In the genomic region with DNA sequence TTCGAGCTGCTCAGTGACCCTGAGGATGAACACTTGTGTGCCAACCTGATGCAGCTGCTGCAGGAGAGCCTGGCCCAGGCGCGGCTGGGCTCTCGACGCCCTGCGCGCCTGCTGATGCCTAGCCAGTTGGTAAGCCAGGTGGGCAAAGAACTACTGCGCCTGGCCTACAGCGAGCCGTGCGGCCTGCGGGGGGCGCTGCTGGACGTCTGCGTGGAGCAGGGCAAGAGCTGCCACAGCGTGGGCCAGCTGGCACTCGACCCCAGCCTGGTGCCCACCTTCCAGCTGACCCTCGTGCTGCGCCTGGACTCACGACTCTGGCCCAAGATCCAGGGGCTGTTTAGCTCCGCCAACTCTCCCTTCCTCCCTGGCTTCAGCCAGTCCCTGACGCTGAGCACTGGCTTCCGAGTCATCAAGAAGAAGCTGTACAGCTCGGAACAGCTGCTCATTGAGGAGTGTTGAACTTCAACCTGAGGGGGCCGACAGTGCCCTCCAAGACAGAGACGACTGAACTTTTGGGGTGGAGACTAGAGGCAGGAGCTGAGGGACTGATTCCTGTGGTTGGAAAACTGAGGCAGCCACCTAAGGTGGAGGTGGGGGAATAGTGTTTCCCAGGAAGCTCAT, we compare ENCODE assay signal across 1 cellular context.
TF ChIP-seq lines count a peak whose summit lies in the region.

No MANE protein-coding gene starts in this region.

TF ChIP-seq in HepG2, 621 proteins besides CTCF, POLR2A, EP300 and RAD21 (continued from another document and continues in another):
- TF ChIP-seq FOXP1 (IDR thresholded peaks at IDR 0.05) (no peak), FOXP1 (CRISPR knock-in tag; IDR thresholded peaks at IDR 0.05) (no peak), RAD51 (IDR thresholded peaks at IDR 0.05; ENCODE audit: borderline replicate concordance) (no peak), THYN1 (CRISPR knock-in tag; IDR thresholded peaks at IDR 0.05; ENCODE audit: borderline replicate concordance, low read depth) (no peak), MTA1 (CRISPR knock-in tag; IDR thresholded peaks at IDR 0.05; ENCODE audit: borderline replicate concordance) (no peak), SP1 (IDR thresholded peaks at IDR 0.05) (no peak), SP1 (CRISPR knock-in tag; IDR thresholded peaks at IDR 0.05) (peak; percentile 31; the same call in 1 of the 2 replicates), SPEN (CRISPR knock-in tag; IDR thresholded peaks at IDR 0.05; ENCODE audit: low read depth) (peak; percentile 67), SAFB2 (CRISPR knock-in tag; IDR thresholded peaks at IDR 0.05; ENCODE audit: borderline replicate concordance, low read depth) (no peak; the same call in 1 of the 2 replicates), ZNF572 (CRISPR knock-in tag; IDR thresholded peaks at IDR 0.05) (0 out of 2 replicates have a peak, but pooled peaks have one; percentile 43), ZNF30 (CRISPR knock-in tag; IDR thresholded peaks at IDR 0.05) (0 out of 2 replicates have a peak, but pooled peaks have one; percentile 37), ZNF24 (IDR thresholded peaks at IDR 0.05) (no peak), ATF5 (CRISPR knock-in tag; IDR thresholded peaks at IDR 0.05; ENCODE audit: low read depth) (no peak), GATA4 (IDR thresholded peaks at IDR 0.05; ENCODE audit: borderline replicate concordance, low read depth) (no peak), SETDB1 (CRISPR knock-in tag; IDR thresholded peaks at IDR 0.05; ENCODE audit: borderline replicate concordance) (no peak), SSRP1 (CRISPR knock-in tag; IDR thresholded peaks at IDR 0.05) (peak; percentile 30; the same call in 1 of the 2 replicates), ZNF558 (CRISPR knock-in tag; IDR thresholded peaks at IDR 0.05; ENCODE audit: borderline replicate concordance) (peak; percentile 76; the same call in 1 of the 2 replicates), FLYWCH1 (CRISPR knock-in tag; IDR thresholded peaks at IDR 0.05) (no peak), ZNF33B (CRISPR knock-in tag; IDR thresholded peaks at IDR 0.05) (peak; percentile 71; the same call in 1 of the 2 replicates), ZNF770 (CRISPR knock-in tag; IDR thresholded peaks at IDR 0.05) (0 out of 2 replicates have a peak, but pooled peaks have one; percentile 18), NFE2L2 (IDR thresholded peaks at IDR 0.05; ENCODE audit: low read length) (no peak), ZNF17 (CRISPR knock-in tag; IDR thresholded peaks at IDR 0.05) (no peak), ARNT (IDR thresholded peaks at IDR 0.05) (no peak), GABPB1 (CRISPR knock-in tag; IDR thresholded peaks at IDR 0.05) (peak; percentile 53), PHF5A (CRISPR knock-in tag; IDR thresholded peaks at IDR 0.05; ENCODE audit: low read depth, unreplicated experiment) (no peak), SNAPC2 (CRISPR knock-in tag; IDR thresholded peaks at IDR 0.05) (peak; percentile 14; the same call in 1 of the 2 replicates), HNF4A (CRISPR knock-in tag; IDR thresholded peaks at IDR 0.05) (no peak), JUND (CRISPR knock-in tag; IDR thresholded peaks at IDR 0.05) (0 out of 2 replicates have a peak, but pooled peaks have one; percentile 10), ZNF160 (CRISPR knock-in tag; IDR thresholded peaks at IDR 0.05) (peak; percentile 65; the same call in 1 of the 2 replicates), ZNF773 (CRISPR knock-in tag; IDR thresholded peaks at IDR 0.05; ENCODE audit: borderline replicate concordance) (no peak), ZNF740 (CRISPR knock-in tag; IDR thresholded peaks at IDR 0.05) (no peak), SOX13 (IDR thresholded peaks at IDR 0.05) (no peak), SOX13 (CRISPR knock-in tag; conservative IDR thresholded peaks at IDR 0.05 in 1 of 2, IDR thresholded peaks at IDR 0.05 in 1 of 2) (no peak), EZH2 (conservative IDR thresholded peaks at IDR 0.05; ENCODE audit: low read depth, low read length) (no peak), HBP1 (CRISPR knock-in tag; IDR thresholded peaks at IDR 0.05; ENCODE audit: low read depth) (0 out of 2 replicates have a peak, but pooled peaks have one; percentile 19), MED13 (CRISPR knock-in tag; IDR thresholded peaks at IDR 0.05) (0 out of 2 replicates have a peak, but pooled peaks have one; percentile 22), NKX3-1 (CRISPR knock-in tag; IDR thresholded peaks at IDR 0.05) (no peak), MIER2 (CRISPR knock-in tag; IDR thresholded peaks at IDR 0.05) (no peak), ZNF615 (CRISPR knock-in tag; IDR thresholded peaks at IDR 0.05; ENCODE audit: borderline replicate concordance) (no peak; the same call in 1 of the 2 replicates), ZNF746 (CRISPR knock-in tag; IDR thresholded peaks at IDR 0.05) (no peak; the same call in 1 of the 2 replicates), ZEB1 (IDR thresholded peaks at IDR 0.05; ENCODE audit: insufficient replicate concordance, low read depth) (no peak), NR3C1 (CRISPR knock-in tag; IDR thresholded peaks at IDR 0.05) (no peak), ZNF431 (CRISPR knock-in tag; IDR thresholded peaks at IDR 0.05; ENCODE audit: borderline replicate concordance, low read depth) (peak; percentile 63; the same call in 1 of the 2 replicates), SMAD9 (CRISPR knock-in tag; IDR thresholded peaks at IDR 0.05) (no peak)
- TF ChIP-seq, protein P1, sequence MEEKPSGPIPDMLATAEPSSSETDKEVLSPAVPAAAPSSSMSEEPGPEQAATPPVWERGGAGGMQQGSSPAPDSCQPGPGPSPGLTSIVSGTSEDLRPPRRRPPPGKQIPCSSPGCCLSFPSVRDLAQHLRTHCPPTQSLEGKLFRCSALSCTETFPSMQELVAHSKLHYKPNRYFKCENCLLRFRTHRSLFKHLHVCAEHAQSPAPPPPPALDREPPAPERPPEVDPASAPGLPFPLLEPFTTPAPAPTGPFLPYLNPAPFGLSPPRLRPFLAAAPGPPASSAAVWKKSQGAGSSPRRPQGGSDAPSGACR (CRISPR knock-in tag; IDR thresholded peaks at IDR 0.05) = no peak
- TF ChIP-seq, protein P2, sequence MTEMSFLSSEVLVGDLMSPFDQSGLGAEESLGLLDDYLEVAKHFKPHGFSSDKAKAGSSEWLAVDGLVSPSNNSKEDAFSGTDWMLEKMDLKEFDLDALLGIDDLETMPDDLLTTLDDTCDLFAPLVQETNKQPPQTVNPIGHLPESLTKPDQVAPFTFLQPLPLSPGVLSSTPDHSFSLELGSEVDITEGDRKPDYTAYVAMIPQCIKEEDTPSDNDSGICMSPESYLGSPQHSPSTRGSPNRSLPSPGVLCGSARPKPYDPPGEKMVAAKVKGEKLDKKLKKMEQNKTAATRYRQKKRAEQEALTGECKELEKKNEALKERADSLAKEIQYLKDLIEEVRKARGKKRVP (CRISPR knock-in tag; IDR thresholded peaks at IDR 0.05) = peak in 1 of 2 experiments; percentile 40; a peak in 1 of 4 replicates
- TF ChIP-seq, protein P3, sequence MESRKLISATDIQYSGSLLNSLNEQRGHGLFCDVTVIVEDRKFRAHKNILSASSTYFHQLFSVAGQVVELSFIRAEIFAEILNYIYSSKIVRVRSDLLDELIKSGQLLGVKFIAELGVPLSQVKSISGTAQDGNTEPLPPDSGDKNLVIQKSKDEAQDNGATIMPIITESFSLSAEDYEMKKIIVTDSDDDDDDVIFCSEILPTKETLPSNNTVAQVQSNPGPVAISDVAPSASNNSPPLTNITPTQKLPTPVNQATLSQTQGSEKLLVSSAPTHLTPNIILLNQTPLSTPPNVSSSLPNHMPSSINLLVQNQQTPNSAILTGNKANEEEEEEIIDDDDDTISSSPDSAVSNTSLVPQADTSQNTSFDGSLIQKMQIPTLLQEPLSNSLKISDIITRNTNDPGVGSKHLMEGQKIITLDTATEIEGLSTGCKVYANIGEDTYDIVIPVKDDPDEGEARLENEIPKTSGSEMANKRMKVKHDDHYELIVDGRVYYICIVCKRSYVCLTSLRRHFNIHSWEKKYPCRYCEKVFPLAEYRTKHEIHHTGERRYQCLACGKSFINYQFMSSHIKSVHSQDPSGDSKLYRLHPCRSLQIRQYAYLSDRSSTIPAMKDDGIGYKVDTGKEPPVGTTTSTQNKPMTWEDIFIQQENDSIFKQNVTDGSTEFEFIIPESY (CRISPR knock-in tag; IDR thresholded peaks at IDR 0.05) = 0 out of 2 replicates have a peak, but pooled peaks have one; percentile 32
- TF ChIP-seq, protein P4, sequence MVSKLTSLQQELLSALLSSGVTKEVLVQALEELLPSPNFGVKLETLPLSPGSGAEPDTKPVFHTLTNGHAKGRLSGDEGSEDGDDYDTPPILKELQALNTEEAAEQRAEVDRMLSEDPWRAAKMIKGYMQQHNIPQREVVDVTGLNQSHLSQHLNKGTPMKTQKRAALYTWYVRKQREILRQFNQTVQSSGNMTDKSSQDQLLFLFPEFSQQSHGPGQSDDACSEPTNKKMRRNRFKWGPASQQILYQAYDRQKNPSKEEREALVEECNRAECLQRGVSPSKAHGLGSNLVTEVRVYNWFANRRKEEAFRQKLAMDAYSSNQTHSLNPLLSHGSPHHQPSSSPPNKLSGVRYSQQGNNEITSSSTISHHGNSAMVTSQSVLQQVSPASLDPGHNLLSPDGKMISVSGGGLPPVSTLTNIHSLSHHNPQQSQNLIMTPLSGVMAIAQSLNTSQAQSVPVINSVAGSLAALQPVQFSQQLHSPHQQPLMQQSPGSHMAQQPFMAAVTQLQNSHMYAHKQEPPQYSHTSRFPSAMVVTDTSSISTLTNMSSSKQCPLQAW (CRISPR knock-in tag; IDR thresholded peaks at IDR 0.05) = no peak; the same call in 1 of the 2 replicates
- TF ChIP-seq, protein P5, sequence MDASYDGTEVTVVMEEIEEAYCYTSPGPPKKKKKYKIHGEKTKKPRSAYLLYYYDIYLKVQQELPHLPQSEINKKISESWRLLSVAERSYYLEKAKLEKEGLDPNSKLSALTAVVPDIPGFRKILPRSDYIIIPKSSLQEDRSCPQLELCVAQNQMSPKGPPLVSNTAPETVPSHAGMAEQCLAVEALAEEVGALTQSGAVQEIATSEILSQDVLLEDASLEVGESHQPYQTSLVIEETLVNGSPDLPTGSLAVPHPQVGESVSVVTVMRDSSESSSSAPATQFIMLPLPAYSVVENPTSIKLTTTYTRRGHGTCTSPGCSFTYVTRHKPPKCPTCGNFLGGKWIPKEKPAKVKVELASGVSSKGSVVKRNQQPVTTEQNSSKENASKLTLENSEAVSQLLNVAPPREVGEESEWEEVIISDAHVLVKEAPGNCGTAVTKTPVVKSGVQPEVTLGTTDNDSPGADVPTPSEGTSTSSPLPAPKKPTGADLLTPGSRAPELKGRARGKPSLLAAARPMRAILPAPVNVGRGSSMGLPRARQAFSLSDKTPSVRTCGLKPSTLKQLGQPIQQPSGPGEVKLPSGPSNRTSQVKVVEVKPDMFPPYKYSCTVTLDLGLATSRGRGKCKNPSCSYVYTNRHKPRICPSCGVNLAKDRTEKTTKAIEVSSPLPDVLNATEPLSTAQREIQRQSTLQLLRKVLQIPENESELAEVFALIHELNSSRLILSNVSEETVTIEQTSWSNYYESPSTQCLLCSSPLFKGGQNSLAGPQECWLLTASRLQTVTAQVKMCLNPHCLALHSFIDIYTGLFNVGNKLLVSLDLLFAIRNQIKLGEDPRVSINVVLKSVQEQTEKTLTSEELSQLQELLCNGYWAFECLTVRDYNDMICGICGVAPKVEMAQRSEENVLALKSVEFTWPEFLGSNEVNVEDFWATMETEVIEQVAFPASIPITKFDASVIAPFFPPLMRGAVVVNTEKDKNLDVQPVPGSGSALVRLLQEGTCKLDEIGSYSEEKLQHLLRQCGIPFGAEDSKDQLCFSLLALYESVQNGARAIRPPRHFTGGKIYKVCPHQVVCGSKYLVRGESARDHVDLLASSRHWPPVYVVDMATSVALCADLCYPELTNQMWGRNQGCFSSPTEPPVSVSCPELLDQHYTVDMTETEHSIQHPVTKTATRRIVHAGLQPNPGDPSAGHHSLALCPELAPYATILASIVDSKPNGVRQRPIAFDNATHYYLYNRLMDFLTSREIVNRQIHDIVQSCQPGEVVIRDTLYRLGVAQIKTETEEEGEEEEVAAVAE (CRISPR knock-in tag; IDR thresholded peaks at IDR 0.05; ENCODE audit: borderline replicate concordance) = 0 out of 2 replicates have a peak, but pooled peaks have one; percentile 20
- TF ChIP-seq, protein P6, sequence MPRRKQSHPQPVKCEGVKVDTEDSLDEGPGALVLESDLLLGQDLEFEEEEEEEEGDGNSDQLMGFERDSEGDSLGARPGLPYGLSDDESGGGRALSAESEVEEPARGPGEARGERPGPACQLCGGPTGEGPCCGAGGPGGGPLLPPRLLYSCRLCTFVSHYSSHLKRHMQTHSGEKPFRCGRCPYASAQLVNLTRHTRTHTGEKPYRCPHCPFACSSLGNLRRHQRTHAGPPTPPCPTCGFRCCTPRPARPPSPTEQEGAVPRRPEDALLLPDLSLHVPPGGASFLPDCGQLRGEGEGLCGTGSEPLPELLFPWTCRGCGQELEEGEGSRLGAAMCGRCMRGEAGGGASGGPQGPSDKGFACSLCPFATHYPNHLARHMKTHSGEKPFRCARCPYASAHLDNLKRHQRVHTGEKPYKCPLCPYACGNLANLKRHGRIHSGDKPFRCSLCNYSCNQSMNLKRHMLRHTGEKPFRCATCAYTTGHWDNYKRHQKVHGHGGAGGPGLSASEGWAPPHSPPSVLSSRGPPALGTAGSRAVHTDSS (CRISPR knock-in tag; conservative IDR thresholded peaks at IDR 0.05) = no peak
